1 cellular context compared by ENCODE assay signal in genomic region chr2:219997341-219997851, GRCh38.
TF ChIP-seq lines count a peak whose summit lies in the region.

No MANE protein-coding gene starts in this region.

TF ChIP-seq in SK-N-SH, 30 proteins besides CTCF, POLR2A, EP300 and RAD21 (continued from another document):
- no peak for TF ChIP-seq IRF3 (IDR thresholded peaks at IDR 0.05; ENCODE audit: low read depth, low read length)
TF ChIP-seq in SK-N-SH: peak in this region for 1.
